In the genomic region with DNA sequence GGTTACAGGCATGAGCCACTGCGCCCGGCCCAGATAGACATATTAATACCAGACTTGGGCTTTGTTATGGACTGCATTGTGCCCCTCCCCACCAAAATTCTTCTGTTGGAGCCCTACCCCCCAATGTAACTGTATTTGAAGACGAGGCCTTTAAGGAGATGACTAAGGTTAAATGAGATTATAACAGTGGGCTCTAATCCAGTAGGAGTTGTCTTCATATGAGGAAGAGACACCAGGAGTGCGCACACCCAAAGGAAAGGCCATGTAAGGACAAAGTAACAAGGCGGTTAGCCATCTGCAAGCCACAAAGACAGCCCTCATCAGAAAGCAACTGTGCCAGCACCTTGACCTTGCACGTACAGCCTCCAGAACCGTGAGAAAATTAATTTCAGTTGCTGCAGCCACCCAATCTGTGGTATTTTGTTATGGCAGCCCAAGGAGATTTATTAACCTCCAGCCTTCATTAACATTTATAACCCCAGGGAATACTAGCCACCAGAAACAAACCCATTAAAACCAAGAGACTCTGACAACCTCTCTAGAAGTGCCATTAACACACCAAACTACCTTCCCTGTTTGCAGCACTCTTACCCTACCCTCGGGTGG, we compare ENCODE assay signal across 21 cellular contexts.
A peak's percentile ranks its signal among the peaks of the same experiment; 100 is the strongest.
DNase-seq lines count a peak whose midpoint lies in the region; ATAC-seq and TF ChIP-seq lines count a peak whose summit lies in the region.
"Had no signal": no experiment of that assay in that cellular context is flagged by ENCODE, and none has a peak within 500 bp of the region (broad histone marks: within the 10 kb centered on the region; RNA-seq: fewer than 3 reads in every experiment).

No MANE protein-coding gene starts in this region.

- no peak overlapping the region for H3K4me3 Mint-ChIP-seq in natural killer cell
- no peak overlapping the region for H3K4me3 Mint-ChIP-seq in natural killer cell treated with Interleukin-12 subunit alpha and Interleukin-12 subunit beta and Interleukin-15 and Interleukin-18, amount 100 ng/mL, for 72 hours
- H3K4me3 Mint-ChIP-seq in progenitor cell of endocrine pancreas (ENCODE audit: low read depth) = no peak overlapping the region
- H3K4me3 Mint-ChIP-seq in activated CD4-positive, alpha-beta memory T cell treated with anti-CD3 and anti-CD28 coated beads for 36 hours = no peak overlapping the region
- H3K4me3 Mint-ChIP-seq: CD8-positive, alpha-beta T cell; dendritic cell treated with granulocyte-macrophage colony-stimulating factor and Interleukin-4, amounts not matched to agents 40 ng/mL and 50 ng/mL, for 4 days had no signal

- H3K4me1 Mint-ChIP-seq in natural killer cell (peaks cover 5 to 17% of the 10 kb centered on the region in 2 donors), progenitor cell of endocrine pancreas (ENCODE audit: low read depth) (peaks cover 1% of the 10 kb centered on the region)
- peaks cover 0 to 11% of the 10 kb centered on the region in 2 donors for H3K4me1 Mint-ChIP-seq in natural killer cell treated with Interleukin-12 subunit alpha and Interleukin-12 subunit beta and Interleukin-15 and Interleukin-18, amount 100 ng/mL, for 72 hours (ENCODE audit: low read depth in 2 of 2)
- no peaks in the 10 kb centered on the region for H3K4me1 Mint-ChIP-seq in activated CD4-positive, alpha-beta memory T cell treated with anti-CD3 and anti-CD28 coated beads for 36 hours (ENCODE audit: low read depth)

- intact Hi-C loops in natural killer cell (cut with micrococcal nuclease) = no loop called here
- intact Hi-C loops in dorsolateral prefrontal cortex (cut with DNase I) = no loop called here
- intact Hi-C loops in activated CD4-positive, alpha-beta memory T cell treated with anti-CD3 and anti-CD28 coated beads for 36 hours (cut with micrococcal nuclease) = no loop called here

- H3K27me3 Mint-ChIP-seq in natural killer cell (ENCODE audit: low read depth in 2 of 2) = no peaks in the 10 kb centered on the region
- no peaks in the 10 kb centered on the region for H3K27me3 Mint-ChIP-seq in natural killer cell treated with Interleukin-12 subunit alpha and Interleukin-12 subunit beta and Interleukin-15 and Interleukin-18, amount 100 ng/mL, for 72 hours
- H3K27me3 Mint-ChIP-seq in progenitor cell of endocrine pancreas = no peaks in the 10 kb centered on the region
- no peaks in the 10 kb centered on the region for H3K27me3 Mint-ChIP-seq in activated CD4-positive, alpha-beta memory T cell treated with anti-CD3 and anti-CD28 coated beads for 36 hours
- H3K27me3 Mint-ChIP-seq: dendritic cell treated with granulocyte-macrophage colony-stimulating factor and Interleukin-4, amounts not matched to agents 40 ng/mL and 50 ng/mL, for 4 days had no signal

- ATAC-seq in natural killer cell (no peak), HG02763 (IDR thresholded peaks at IDR 0.05; ENCODE audit: unreplicated experiment) (no peak)
- no peak for ATAC-seq in natural killer cell treated with Interleukin-12 subunit alpha and Interleukin-12 subunit beta and Interleukin-15 and Interleukin-18, amount 100 ng/mL, for 72 hours
- ATAC-seq: activated CD4-positive, CD25-positive, alpha-beta regulatory T cell treated with anti-CD3 and anti-CD28 coated beads, Interleukin-2, amount 50 U/mL, for 24 hours; CD8-positive, alpha-beta T cell; lower lobe of right lung had no signal

- POLR2A ChIA-PET in activated CD4-positive, alpha-beta memory T cell treated with anti-CD3 and anti-CD28 coated beads for 36 hours (lab: Charles Lee) = interaction anchor here (0.7 kb wide), 1 partner anchor 67 kb away, joined by 3 read pairs; no protein-coding TSS in a partner anchor

- TF ChIP-seq CTCF in natural killer cell (IDR thresholded peaks at IDR 0.05) (no peak), dorsolateral prefrontal cortex (IDR thresholded peaks at IDR 0.05 in 54 of 56, conservative IDR thresholded peaks at IDR 0.05 in 2 of 56; ENCODE audit: low read depth in 1 of 56, partially characterized antibody in 56 of 56) (no peak), progenitor cell of endocrine pancreas (IDR thresholded peaks at IDR 0.05; ENCODE audit: unreplicated experiment) (no peak)

- CTCF ChIA-PET in activated CD4-positive, alpha-beta memory T cell treated with anti-CD3 and anti-CD28 coated beads for 36 hours (lab: Charles Lee) = interaction anchor here (0.7 kb wide), 1 partner anchor 36 kb away, joined by 3 read pairs; no protein-coding TSS in a partner anchor

- H3K27ac Mint-ChIP-seq in natural killer cell (peak overlapping the region; percentile 27 to 30), progenitor cell of endocrine pancreas (peak overlapping the region; percentile 45)
- H3K27ac Mint-ChIP-seq in natural killer cell treated with Interleukin-12 subunit alpha and Interleukin-12 subunit beta and Interleukin-15 and Interleukin-18, amount 100 ng/mL, for 72 hours = no peak overlapping the region
- no peak overlapping the region for H3K27ac Mint-ChIP-seq in activated CD4-positive, alpha-beta memory T cell treated with anti-CD3 and anti-CD28 coated beads for 36 hours
- H3K27ac Mint-ChIP-seq: activated T-helper 2 cell treated with anti-CD3 and anti-CD28 coated beads, Interferon-gamma antibody, Interleukin-2, Interleukin-4, amounts not matched to agents 10 μg/mL and 5 μg/mL and 100 μg/mL, durations not matched to agents 14 hours and 24 hours and 36 hours; CD8-positive, alpha-beta T cell; dendritic cell treated with granulocyte-macrophage colony-stimulating factor and Interleukin-4, amounts not matched to agents 40 ng/mL and 50 ng/mL, for 4 days had no signal

- H3K4me3 ChIP-seq in dorsolateral prefrontal cortex = no peak overlapping the region
- H3K4me3 ChIP-seq: lower lobe of right lung, testis had no signal

- H3K9me3 Mint-ChIP-seq in natural killer cell (no peaks in the 10 kb centered on the region), progenitor cell of endocrine pancreas (ENCODE audit: low read depth) (no peaks in the 10 kb centered on the region)
- H3K9me3 Mint-ChIP-seq in natural killer cell treated with Interleukin-12 subunit alpha and Interleukin-12 subunit beta and Interleukin-15 and Interleukin-18, amount 100 ng/mL, for 72 hours = no peaks in the 10 kb centered on the region
- H3K9me3 Mint-ChIP-seq in activated CD4-positive, alpha-beta memory T cell treated with anti-CD3 and anti-CD28 coated beads for 36 hours = no peaks in the 10 kb centered on the region
- H3K9me3 Mint-ChIP-seq: activated T-helper 2 cell treated with anti-CD3 and anti-CD28 coated beads, Interferon-gamma antibody, Interleukin-2, Interleukin-4, amounts not matched to agents 10 μg/mL and 5 μg/mL and 100 μg/mL, durations not matched to agents 14 hours and 24 hours and 36 hours; CD8-positive, alpha-beta T cell; dendritic cell treated with granulocyte-macrophage colony-stimulating factor and Interleukin-4, amounts not matched to agents 40 ng/mL and 50 ng/mL, for 4 days had no signal

- H3K27ac ChIP-seq in dorsolateral prefrontal cortex = peak overlapping the region in 58 of 59 donors; percentile 4 to 96 (median 88)
- H3K27ac ChIP-seq: lower lobe of right lung, RWPE1 had no signal

- H3K36me3 Mint-ChIP-seq in natural killer cell (no peaks in the 10 kb centered on the region), progenitor cell of endocrine pancreas (ENCODE audit: insufficient read depth) (peaks cover 25% of the 10 kb centered on the region)
- H3K36me3 Mint-ChIP-seq in natural killer cell treated with Interleukin-12 subunit alpha and Interleukin-12 subunit beta and Interleukin-15 and Interleukin-18, amount 100 ng/mL, for 72 hours = peaks cover 5% of the 10 kb centered on the region
- H3K36me3 Mint-ChIP-seq in activated CD4-positive, alpha-beta memory T cell treated with anti-CD3 and anti-CD28 coated beads for 36 hours = peaks cover 15% of the 10 kb centered on the region

- no peak for DNase-seq in natural killer cell
- DNase-seq in natural killer cell treated with Interleukin-12 subunit alpha and Interleukin-12 subunit beta and Interleukin-15 and Interleukin-18, amount 100 ng/mL, for 72 hours (ENCODE audit: low spot score) = no peak
- DNase-seq in dorsolateral prefrontal cortex = no peak
- DNase-seq in progenitor cell of endocrine pancreas (ENCODE audit: low spot score, unreplicated experiment) = no peak
- DNase-seq in NCI-H345 treated with DMSO at 0.1 percent for 48 hours (lab: John Stamatoyannopoulos, UW; ENCODE audit: unreplicated experiment) = no peak
- no peak for DNase-seq in activated CD4-positive, alpha-beta memory T cell treated with anti-CD3 and anti-CD28 coated beads for 36 hours
- DNase-seq: CD8-positive, alpha-beta T cell; GOT3; islet precursor cell; KG1; lower lobe of right lung; NCI-H187 treated with DMSO at 0.1 percent for 48 hours; SK-N-SH; stimulated activated CD4-positive, alpha-beta T cell treated with anti-CD3 and anti-CD28 coated beads, Interleukin-15, amount 100 ng/mL, for 24 hours; T-helper 9 cell; testis had no signal

- no peaks in the 10 kb centered on the region for H3K27me3 ChIP-seq in dorsolateral prefrontal cortex
- H3K27me3 ChIP-seq: testis had no signal

Comparison
In these comparisons a context has a peak if more than half of its experiments do, and no peak if none do; other contexts are left out.
1. H3K27ac Mint-ChIP-seq: peak in natural killer cell (2 of 2) and progenitor cell of endocrine pancreas (single experiment); none in natural killer cell treated with Interleukin-12 subunit alpha and Interleukin-12 subunit beta and Interleukin-15 and Interleukin-18, amount 100 ng/mL, for 72 hours (0 of 2) and activated CD4-positive, alpha-beta memory T cell treated with anti-CD3 and anti-CD28 coated beads for 36 hours (single experiment).